ENCODE assay signal across 8 cellular contexts in genomic region chr6:33620158-33620583, GRCh38. TPM values are rescaled to one million over a fixed set of nuclear protein-coding genes. Genes with fewer than 3 reads are reported as not detected.
A peak's percentile ranks its signal among the peaks of the same experiment; 100 is the strongest.
DNase-seq lines count a peak whose midpoint lies in the region; ATAC-seq and TF ChIP-seq lines count a peak whose summit lies in the region.

No MANE protein-coding gene starts in this region.

- H2BK120ac ChIP-seq in mesendoderm (ENCODE audit: low read depth, low read length): no peak overlapping the region

- H3K4me3 ChIP-seq in BE2C (ENCODE audit: low read depth, low read length): peak overlapping the region; percentile 56
- H3K4me3 ChIP-seq in duodenal mucosa (ENCODE audit: low read depth in 1 of 2, low read length in 2 of 2): peak overlapping the region; percentile 80 to 82
- H3K4me3 ChIP-seq in mesendoderm (ENCODE audit: low read length): peak overlapping the region; percentile 46

- H4K8ac ChIP-seq in mesendoderm (ENCODE audit: low read depth, low read length): no peak overlapping the region

- no peaks in the 10 kb centered on the region for H3K36me3 Mint-ChIP-seq in type B pancreatic cell

- H3K27ac Mint-ChIP-seq in type B pancreatic cell: peak overlapping the region; percentile 89

- peaks cover 46% of the 10 kb centered on the region for H3K27me3 Mint-ChIP-seq in type B pancreatic cell

- H3K18ac ChIP-seq in mesendoderm (ENCODE audit: low read length): peak overlapping the region; percentile 56

- H3K9me3 Mint-ChIP-seq in type B pancreatic cell: no peaks in the 10 kb centered on the region

- peak overlapping the region; percentile 90 for H3K56ac ChIP-seq in mesendoderm (ENCODE audit: low read length)

- H3K36me3 ChIP-seq in BE2C: no peaks in the 10 kb centered on the region
- no peaks in the 10 kb centered on the region for H3K36me3 ChIP-seq in duodenal mucosa (ENCODE audit: control insufficient read depth in 1 of 2, insufficient read depth in 2 of 2, low read length in 2 of 2)
- H3K36me3 ChIP-seq in mesendoderm (ENCODE audit: control insufficient read depth, insufficient read depth, low read length): no peaks in the 10 kb centered on the region

- no peak overlapping the region for H3K23ac ChIP-seq in mesendoderm (ENCODE audit: low read length)

- H3K4me1 Mint-ChIP-seq in type B pancreatic cell (ENCODE audit: unreplicated experiment): peaks cover 30% of the 10 kb centered on the region

- no peak overlapping the region for H2BK5ac ChIP-seq in mesendoderm (ENCODE audit: low read length)

- H3K27ac ChIP-seq in duodenal mucosa (ENCODE audit: low read depth, low read length): no peak overlapping the region
- no peak overlapping the region for H3K27ac ChIP-seq in mesendoderm (ENCODE audit: low read depth, low read length)

- H3K4me3 Mint-ChIP-seq in type B pancreatic cell: peak overlapping the region; percentile 93

- DNase-seq in BE2C: no peak
- peak; percentile 60 for DNase-seq in HPDE6-E6E7 (ENCODE audit: extremely low spot score)
- DNase-seq in UCSD-AML1 (lab: John Stamatoyannopoulos, UW; ENCODE audit: unreplicated experiment): peak; percentile 46
- DNase-seq in mesendoderm: peak; percentile 50
- DNase-seq in type B pancreatic cell (ENCODE audit: extremely low spot score, unreplicated experiment): no peak
- no peak for DNase-seq in hippocampal formation (lab: John Stamatoyannopoulos, UW)

- WGBS in mesendoderm (ENCODE audit: extremely low coverage, insufficient coverage, low lambda C conversion rate): no CpG with 5 or more reads among the region's 20 CpGs

- TF ChIP-seq CTCF in BE2C (IDR thresholded peaks at IDR 0.05; ENCODE audit: low read depth, low read length) (no peak), type B pancreatic cell (conservative IDR thresholded peaks at IDR 0.05) (no peak)

- H3K9ac ChIP-seq in duodenal mucosa (ENCODE audit: low read depth in 1 of 2, low read length in 2 of 2) (peak overlapping the region; percentile 69 to 84), mesendoderm (ENCODE audit: low read length) (peak overlapping the region; percentile 81)

- no peak overlapping the region for H2BK15ac ChIP-seq in mesendoderm (replicated peaks; ENCODE audit: low read depth)

- H3K27me3 ChIP-seq in BE2C: peaks cover 30% of the 10 kb centered on the region
- H3K27me3 ChIP-seq in duodenal mucosa (ENCODE audit: control insufficient read depth in 1 of 2, insufficient read depth in 2 of 2, low read length in 2 of 2): no peaks in the 10 kb centered on the region
- no peaks in the 10 kb centered on the region for H3K27me3 ChIP-seq in mesendoderm (ENCODE audit: insufficient read depth, low read length, poor library complexity)

- no peaks in the 10 kb centered on the region for H3K4me1 ChIP-seq in BE2C
- H3K4me1 ChIP-seq in duodenal mucosa (ENCODE audit: control insufficient read depth in 1 of 2, insufficient read depth in 2 of 2, low read length in 2 of 2): peaks cover 36 to 37% of the 10 kb centered on the region in 2 donors
- peaks cover 2% of the 10 kb centered on the region for H3K4me1 ChIP-seq in mesendoderm (ENCODE audit: control insufficient read depth, low read depth, low read length)

- H3K79me1 ChIP-seq in mesendoderm (ENCODE audit: low read length): peaks cover 4% of the 10 kb centered on the region

- H3K79me2 ChIP-seq in mesendoderm (ENCODE audit: control insufficient read depth, insufficient read depth, low read length): no peaks in the 10 kb centered on the region

- ATAC-seq in HG03196 (IDR thresholded peaks at IDR 0.05; ENCODE audit: unreplicated experiment): no peak

- H4K5ac ChIP-seq in mesendoderm (ENCODE audit: low read length): no peak overlapping the region

- H2AK5ac ChIP-seq in mesendoderm (ENCODE audit: low read length): no peak overlapping the region

- no peaks in the 10 kb centered on the region for H3K9me3 ChIP-seq in BE2C
- H3K9me3 ChIP-seq in duodenal mucosa (ENCODE audit: control insufficient read depth in 1 of 2, low read length in 2 of 2): no peaks in the 10 kb centered on the region

- H3K4me2 ChIP-seq in mesendoderm (ENCODE audit: low read length): peak overlapping the region; percentile 98

- no peak overlapping the region for H3K4ac ChIP-seq in mesendoderm (ENCODE audit: low read depth, low read length)

RNA-seq across cellular contexts. Expression of gene ITPR3, which starts 1.0 kb away (rescaled TPM):
- 0.09 TPM for polyA plus RNA-seq in BE2C (2012; ENCODE audit: insufficient read depth, insufficient read length, low read depth)
- 9.8 TPM for polyA plus RNA-seq in mesendoderm (2013, experiment 1 of 2)
- 9.6 TPM for polyA plus RNA-seq in mesendoderm (2013, experiment 2 of 2)
- 24.6 and 56.1 TPM in 2 replicates for total RNA-seq in type B pancreatic cell (ENCODE audit: low replicate concordance)

RNA-seq across cellular contexts. Expression of gene BAK1, which starts 40.1 kb away (rescaled TPM):
- 47.1 TPM for polyA plus RNA-seq in BE2C (2012; ENCODE audit: insufficient read depth, insufficient read length, low read depth)
- polyA plus RNA-seq in mesendoderm (2013, experiment 1 of 2): 20.5 TPM
- 21.1 TPM for polyA plus RNA-seq in mesendoderm (2013, experiment 2 of 2)
- total RNA-seq in type B pancreatic cell (ENCODE audit: low replicate concordance): 27.3 and 37.0 TPM in 2 replicates

Comparison
In these comparisons a context has a peak if more than half of its experiments do, and no peak if none do; other contexts are left out.
1. DNase-seq: peak in HPDE6-E6E7 (single experiment), UCSD-AML1 (single experiment) and mesendoderm (single experiment); none in BE2C (single experiment), type B pancreatic cell (single experiment) and hippocampal formation (0 of 2).
2. Peak in every context shown above with its lines, with median percentiles within 50 percentile points of each other: H3K4me3 ChIP-seq.